12 cellular contexts compared by ENCODE assay signal in genomic region chr1:26156285-26157038, GRCh38. TPM values are rescaled to one million over a fixed set of nuclear protein-coding genes. Genes with fewer than 3 reads are reported as not detected.
A peak's percentile ranks its signal among the peaks of the same experiment; 100 is the strongest.
DNase-seq lines count a peak whose midpoint lies in the region; ATAC-seq, FAIRE-seq and TF ChIP-seq lines count a peak whose summit lies in the region.
"Had no signal": no experiment of that assay in that cellular context is flagged by ENCODE, and none has a peak within 500 bp of the region (broad histone marks: within the 10 kb centered on the region; RNA-seq: fewer than 3 reads in every experiment).

No MANE protein-coding gene starts in this region.

- H3K9ac ChIP-seq in HUES48 (ENCODE audit: low read depth, low read length) (no peak overlapping the region), mesenchymal stem cell (ENCODE audit: low read length) (no peak overlapping the region)

- no peak overlapping the region for H4K91ac ChIP-seq in mesenchymal stem cell (ENCODE audit: low read length)

- no peak overlapping the region for H2BK12ac ChIP-seq in mesenchymal stem cell (ENCODE audit: low read length in 2 of 2)

- H3K79me1 ChIP-seq in mesenchymal stem cell (replicated peaks; ENCODE audit: low read length, poor library complexity, severe bottlenecking): no peaks in the 10 kb centered on the region

- H3K4me3 ChIP-seq in A549 (no peak overlapping the region), HUES48 (ENCODE audit: low read depth, low read length) (peak overlapping the region; percentile 30), coronary artery (peak overlapping the region; percentile 21), mesenchymal stem cell (ENCODE audit: insufficient read depth in 1 of 2, low read depth in 1 of 2, low read length in 2 of 2) (no peak overlapping the region)

- 46% methylated on average over 10 of the region's 12 CpGs for WGBS in A549 (ENCODE audit: missing lambda C conversion rate)
- WGBS in mesenchymal stem cell: 14% methylated on average over 12 of the region's 12 CpGs

- no peak overlapping the region for H3K4ac ChIP-seq in mesenchymal stem cell (ENCODE audit: low read depth in 1 of 2, low read length in 2 of 2)

- H3K4me2 ChIP-seq in A549: peak overlapping the region; percentile 42; the same call in 1 of the 3 replicates
- H3K4me2 ChIP-seq in mesenchymal stem cell (ENCODE audit: low read length, poor library complexity, severe bottlenecking): no peak overlapping the region

- H3K23ac ChIP-seq in mesenchymal stem cell (ENCODE audit: low read length in 2 of 2): no peak overlapping the region

- no peak overlapping the region for H2AK5ac ChIP-seq in mesenchymal stem cell (ENCODE audit: low read length, severe bottlenecking)

- no peak overlapping the region for H2BK120ac ChIP-seq in mesenchymal stem cell (ENCODE audit: low read depth, low read length)

- TF ChIP-seq POLR2A in A549 (IDR thresholded peaks at IDR 0.05; ENCODE audit: low read length): no peak

- H3K18ac ChIP-seq in mesenchymal stem cell (ENCODE audit: low read depth in 1 of 2, low read length in 2 of 2): peak overlapping the region in 1 of 2 experiments; percentile 5

- POLR2A ChIA-PET in A549 (lab: Yijun Ruan, JAX): no interaction called here

- TF ChIP-seq CTCF in A549 (IDR thresholded peaks at IDR 0.05) (no peak), coronary artery (IDR thresholded peaks at IDR 0.05) (no peak)

- H3K27ac ChIP-seq in A549: peak overlapping the region in 1 of 2 experiments; percentile 66; a peak in 3 of 6 replicates
- H3K27ac ChIP-seq in HUES48 (ENCODE audit: low read depth, low read length): no peak overlapping the region
- H3K27ac ChIP-seq in coronary artery: peak overlapping the region in 1 of 2 donors; percentile 54
- H3K27ac ChIP-seq in mesenchymal stem cell (ENCODE audit: low read length, poor library complexity, severe bottlenecking): no peak overlapping the region

- TF ChIP-seq EP300 in A549 (IDR thresholded peaks at IDR 0.05): no peak

- CTCF ChIA-PET in A549 (lab: Yijun Ruan, JAX): interaction anchor here (0.8 to 5.2 kb wide), 10 partner anchors 8 to 273 kb away, joined by 3 to 54 read pairs (median 4); partner anchors contain the start of genes C1orf232, SLC30A2 and ZNF593

- H3K36me3 ChIP-seq in HUES48 (ENCODE audit: control insufficient read depth, insufficient read depth, low read length): no peaks in the 10 kb centered on the region
- no peaks in the 10 kb centered on the region for H3K36me3 ChIP-seq in mesenchymal stem cell (ENCODE audit: control insufficient read depth in 1 of 2, insufficient read depth in 2 of 2, low read depth in 1 of 2, low read length in 2 of 2)

- H3K9me3 ChIP-seq in A549: no peaks in the 10 kb centered on the region
- no peaks in the 10 kb centered on the region for H3K9me3 ChIP-seq in HUES48 (ENCODE audit: control insufficient read depth, insufficient read depth, low read length)
- H3K9me3 ChIP-seq in mesenchymal stem cell (ENCODE audit: control insufficient read depth, low read length): no peaks in the 10 kb centered on the region

- H4K8ac ChIP-seq in mesenchymal stem cell (ENCODE audit: low read length): peak overlapping the region; percentile 36

- peaks cover 95% of the 10 kb centered on the region for H3K27me3 ChIP-seq in HUES48 (ENCODE audit: control insufficient read depth, insufficient read depth, low read length)
- H3K27me3 ChIP-seq in mesenchymal stem cell (ENCODE audit: control insufficient read depth in 1 of 2, insufficient read depth in 1 of 2, low read length in 2 of 2): peaks cover 73 to 82% of the 10 kb centered on the region in 2 experiments

- ATAC-seq in A549: peak in 1 of 2 experiments; percentile 46; a peak in 3 of 6 replicates

- H2AFZ ChIP-seq in mesenchymal stem cell (ENCODE audit: low read depth, low read length): no peak overlapping the region

- no peak overlapping the region for H2BK5ac ChIP-seq in mesenchymal stem cell (ENCODE audit: low read depth, low read length, poor library complexity, severe bottlenecking)

- H3K4me1 ChIP-seq in A549 (peaks cover 9% of the 10 kb centered on the region; the same call in 2 of the 3 replicates), HUES48 (ENCODE audit: control insufficient read depth, insufficient read depth, low read length) (peaks cover 45% of the 10 kb centered on the region), mesenchymal stem cell (ENCODE audit: control insufficient read depth, insufficient read depth, low read depth, low read length) (peaks cover 10% of the 10 kb centered on the region)

- no peak overlapping the region for H3K14ac ChIP-seq in mesenchymal stem cell (ENCODE audit: low read length in 2 of 2)

- no peak for TF ChIP-seq RAD21 in A549 (conservative IDR thresholded peaks at IDR 0.05 in 1 of 2, IDR thresholded peaks at IDR 0.05 in 1 of 2)

- peak overlapping the region; percentile 73 for H2BK15ac ChIP-seq in mesenchymal stem cell (ENCODE audit: low read depth, poor library complexity, severe bottlenecking)

- FAIRE-seq in A549 (lab: Jason Lieb, UNC): no peak
- FAIRE-seq: endometrium had no signal

- peak in 1 of 2 experiments; percentile 32 for DNase-seq in A549 (ENCODE audit: low read depth in 1 of 2, low spot score in 1 of 2)
- peak; percentile 67 for DNase-seq in coronary artery (ENCODE audit: low spot score)
- no peak for DNase-seq in mesenchymal stem cell
- no peak for DNase-seq in superior temporal gyrus (ENCODE audit: extremely low spot score)
- DNase-seq in ureter (ENCODE audit: low spot score): no peak
- DNase-seq in NCI-H1105 (lab: John Stamatoyannopoulos, UW): no peak
- DNase-seq in GM03348 (ENCODE audit: low spot score): no peak
- DNase-seq: CD8-positive, alpha-beta memory T cell; stimulated activated CD4-positive, alpha-beta T cell treated with anti-CD3 and anti-CD28 coated beads, Interleukin-2, amount 100 ng/mL, for 48 hours had no signal

TF ChIP-seq in A549, 52 proteins besides CTCF, POLR2A, EP300 and RAD21 (continues in another document):
- no peak for TF ChIP-seq KDM5A (IDR thresholded peaks at IDR 0.05)

RNA-seq across cellular contexts. Expression of gene FAM110D, which starts 2.4 kb away (rescaled TPM):
- polyA plus RNA-seq in A549 (2011; rRNA removed) (0.03 and 0.04 TPM in 2 replicates), A549 (2017; fragmentation: RNase III; extraction: RNeasy Plus Mini Kit Qiagen cat#74134 plus additional on column Dnase treatment) (0.04 to 0.05 TPM (median 0.04 TPM) in 3 replicates)
- polyA plus RNA-seq in A549 (2012; cell fraction: cytosol; rRNA removed): 0.05 TPM in 2 replicates
- 0.02 TPM in 1 of 2 replicates, not detected in the other for polyA plus RNA-seq in A549 (2012; cell fraction: nucleus; rRNA removed)
- polyA minus RNA-seq in A549 (2011; rRNA and poly(A)+ RNA removed): not detected in 2 replicates
- polyA plus RNA-seq in mesenchymal stem cell (2013, experiment 1 of 2): 0.06 TPM
- 0.05 TPM for polyA plus RNA-seq in mesenchymal stem cell (2013, experiment 2 of 2)
- total RNA-seq in ureter: 7.9 TPM
- total RNA-seq: activated T-helper 2 cell treated with anti-CD3 and anti-CD28 coated beads, Interferon-gamma antibody, Interleukin-2, Interleukin-4, amounts not matched to agents 10 μg/mL and 5 μg/mL and 100 μg/mL, durations not matched to agents 14 hours and 24 hours and 36 hours; CD8-positive, alpha-beta memory T cell had no signal
- polyA plus RNA-seq: CD8-positive, alpha-beta memory T cell had no signal

RNA-seq across cellular contexts. Expression of gene C1orf232, which starts 12.3 kb away (rescaled TPM):
- not detected in 2 replicates for polyA plus RNA-seq in A549 (2011; rRNA removed)
- not detected in 2 replicates for polyA plus RNA-seq in A549 (2012; cell fraction: cytosol; rRNA removed)
- not detected in 2 replicates for polyA plus RNA-seq in A549 (2012; cell fraction: nucleus; rRNA removed)
- polyA plus RNA-seq in A549 (2017; fragmentation: RNase III; extraction: RNeasy Plus Mini Kit Qiagen cat#74134 plus additional on column Dnase treatment): not detected in 3 replicates
- not detected in 2 replicates for polyA minus RNA-seq in A549 (2011; rRNA and poly(A)+ RNA removed)
- polyA plus RNA-seq in mesenchymal stem cell (2013, experiment 1 of 2): not detected
- not detected for polyA plus RNA-seq in mesenchymal stem cell (2013, experiment 2 of 2)
- not detected for total RNA-seq in ureter
- total RNA-seq: activated T-helper 2 cell treated with anti-CD3 and anti-CD28 coated beads, Interferon-gamma antibody, Interleukin-2, Interleukin-4, amounts not matched to agents 10 μg/mL and 5 μg/mL and 100 μg/mL, durations not matched to agents 14 hours and 24 hours and 36 hours; CD8-positive, alpha-beta memory T cell had no signal
- polyA plus RNA-seq: CD8-positive, alpha-beta memory T cell had no signal

RNA-seq across cellular contexts. Expression of gene ZNF593, which starts 13.2 kb away (rescaled TPM):
- polyA plus RNA-seq in A549 (2011; rRNA removed): 25.6 and 27.2 TPM in 2 replicates
- 119 and 130 TPM in 2 replicates for polyA plus RNA-seq in A549 (2012; cell fraction: cytosol; rRNA removed)
- 77.8 and 94.1 TPM in 2 replicates for polyA plus RNA-seq in A549 (2012; cell fraction: nucleus; rRNA removed)
- polyA plus RNA-seq in A549 (2017; fragmentation: RNase III; extraction: RNeasy Plus Mini Kit Qiagen cat#74134 plus additional on column Dnase treatment): 40.5 to 45.4 TPM (median 43.7 TPM) in 3 replicates
- polyA minus RNA-seq in A549 (2011; rRNA and poly(A)+ RNA removed): 12.3 and 20.9 TPM in 2 replicates
- polyA plus RNA-seq in mesenchymal stem cell (2013, experiment 1 of 2): 34.0 TPM
- polyA plus RNA-seq in mesenchymal stem cell (2013, experiment 2 of 2): 34.0 TPM
- 43.2 TPM for total RNA-seq in ureter

RNA-seq across cellular contexts. Expression of gene ZNF593OS, which starts 15.2 kb away (rescaled TPM):
- polyA plus RNA-seq in A549 (2011; rRNA removed): not detected in 2 replicates
- polyA plus RNA-seq in A549 (2012; cell fraction: cytosol; rRNA removed): 0.05 TPM in 1 of 2 replicates, not detected in the other
- polyA plus RNA-seq in A549 (2012; cell fraction: nucleus; rRNA removed): not detected in 2 replicates
- not detected in 3 replicates for polyA plus RNA-seq in A549 (2017; fragmentation: RNase III; extraction: RNeasy Plus Mini Kit Qiagen cat#74134 plus additional on column Dnase treatment)
- not detected in 2 replicates for polyA minus RNA-seq in A549 (2011; rRNA and poly(A)+ RNA removed)
- polyA plus RNA-seq in mesenchymal stem cell (2013, experiment 1 of 2): not detected
- not detected for polyA plus RNA-seq in mesenchymal stem cell (2013, experiment 2 of 2)
- total RNA-seq in ureter: not detected
- total RNA-seq: activated T-helper 2 cell treated with anti-CD3 and anti-CD28 coated beads, Interferon-gamma antibody, Interleukin-2, Interleukin-4, amounts not matched to agents 10 μg/mL and 5 μg/mL and 100 μg/mL, durations not matched to agents 14 hours and 24 hours and 36 hours; CD8-positive, alpha-beta memory T cell had no signal

RNA-seq across cellular contexts. Expression of gene CNKSR1, which starts 20.8 kb away (rescaled TPM):
- polyA plus RNA-seq in A549 (2011; rRNA removed) (0.32 and 0.60 TPM in 2 replicates), A549 (2017; fragmentation: RNase III; extraction: RNeasy Plus Mini Kit Qiagen cat#74134 plus additional on column Dnase treatment) (0.17 to 0.84 TPM (median 0.34 TPM) in 3 replicates)
- 0.57 and 0.69 TPM in 2 replicates for polyA plus RNA-seq in A549 (2012; cell fraction: cytosol; rRNA removed)
- 3.3 and 4.7 TPM in 2 replicates for polyA plus RNA-seq in A549 (2012; cell fraction: nucleus; rRNA removed)
- 0.49 and 0.95 TPM in 2 replicates for polyA minus RNA-seq in A549 (2011; rRNA and poly(A)+ RNA removed)
- polyA plus RNA-seq in mesenchymal stem cell (2013, experiment 1 of 2): 0.22 TPM
- 0.14 TPM for polyA plus RNA-seq in mesenchymal stem cell (2013, experiment 2 of 2)
- total RNA-seq in ureter: 40.6 TPM
- polyA plus RNA-seq: CD8-positive, alpha-beta memory T cell had no signal

Comparison
In these comparisons a context has a peak if more than half of its experiments do, and no peak if none do; other contexts are left out.
1. H3K4me3 ChIP-seq: peak in HUES48 (single experiment) and coronary artery (single experiment); none in A549 (single experiment) and mesenchymal stem cell (0 of 2).